24 cellular contexts compared by ENCODE assay signal in the genomic region with DNA sequence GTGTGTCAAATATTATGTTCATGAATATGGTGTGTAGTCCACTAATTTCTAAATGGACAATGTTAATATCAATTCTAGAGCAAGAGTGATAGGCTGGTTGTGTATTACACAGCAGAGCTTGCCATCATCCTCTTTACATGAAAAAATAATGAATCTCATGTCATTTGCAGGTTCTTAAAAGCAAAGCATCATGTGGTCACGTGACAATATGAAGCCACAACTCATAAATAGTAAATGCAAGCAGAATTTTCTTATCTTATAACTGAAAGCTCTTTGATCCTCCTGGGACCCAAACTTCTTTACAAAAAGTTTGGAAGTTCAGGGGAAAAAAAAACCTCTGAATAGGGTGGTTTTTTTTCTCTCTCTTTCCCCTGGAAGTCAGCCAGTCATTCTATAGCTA. TPM values are rescaled to one million over a fixed set of nuclear protein-coding genes. Genes with fewer than 3 reads are reported as not detected.
DNase-seq lines count a peak whose midpoint lies in the region; ATAC-seq, FAIRE-seq and TF ChIP-seq lines count a peak whose summit lies in the region.
"Had no signal": no experiment of that assay in that cellular context is flagged by ENCODE, and none has a peak within 500 bp of the region (broad histone marks: within the 10 kb centered on the region; RNA-seq: fewer than 3 reads in every experiment).

No MANE protein-coding gene starts in this region.

- in situ Hi-C loops in HepG2 (cut with HindIII; ENCODE audit: extremely low pct_ligation_motif_present, low pct_unique_long_range_greater_than_20kb): no loop called here
- in situ Hi-C loops in K562 (cut with MboI): no loop called here

- DNase-seq in HepG2 (ENCODE audit: low spot score): no peak
- no peak for DNase-seq in right lobe of liver
- DNase-seq in K562 (ENCODE audit: extremely low read depth in 1 of 4, low spot score in 3 of 4): no peak
- DNase-seq in SW 1271 (lab: John Stamatoyannopoulos, UW): no peak
- DNase-seq: AML-193; CD4-positive, alpha-beta memory T cell; CD4-positive, CD25-positive, alpha-beta regulatory T cell; CD8-positive, alpha-beta memory T cell; COR-L47; DMS153; DMS53; DMS79; DND-41; EL; GDM1 had no signal

- H3K27me3 ChIP-seq in HepG2 (ENCODE audit: control insufficient read depth in 1 of 2, insufficient read depth in 2 of 2, low read length in 2 of 2) (no peaks in the 10 kb centered on the region), right lobe of liver (no peaks in the 10 kb centered on the region), K562 (ENCODE audit: control insufficient read depth in 2 of 2, insufficient read depth in 2 of 2, low read length in 2 of 2) (no peaks in the 10 kb centered on the region)
- H3K27me3 ChIP-seq: BLaER1 treated with 17β-estradiol and CSF1 and Interleukin-3, amounts not matched to agents 10 nM and 100 nM had no signal

- H4K20me1 ChIP-seq in HepG2 (ENCODE audit: insufficient read depth, low read length): no peaks in the 10 kb centered on the region
- no peaks in the 10 kb centered on the region for H4K20me1 ChIP-seq in K562 (replicated peaks; ENCODE audit: control insufficient read depth, insufficient read depth, low read length)
- H4K20me1 ChIP-seq: BLaER1 treated with 17β-estradiol and CSF1 and Interleukin-3, amounts not matched to agents 10 nM and 100 nM had no signal

- CTCF ChIA-PET in HepG2 (lab: Yijun Ruan, JAX; ENCODE audit: low intra/inter-chr PET ratio, low total read pairs) (no interaction called here), K562 (lab: Yijun Ruan, JAX; ENCODE audit: low intra/inter-chr PET ratio) (no interaction called here)

- no peak overlapping the region for H3K9ac ChIP-seq in HepG2 (ENCODE audit: insufficient read depth, low read depth, low read length)
- H3K9ac ChIP-seq in K562 (ENCODE audit: insufficient read depth in 1 of 2, low read depth in 2 of 2, low read length in 2 of 2): no peak overlapping the region
- H3K9ac ChIP-seq: BLaER1 treated with 17β-estradiol and CSF1 and Interleukin-3, amounts not matched to agents 10 nM and 100 nM had no signal

- intact Hi-C loops in HepG2 (cut with micrococcal nuclease; ENCODE audit: unreplicated experiment): no loop called here
- intact Hi-C loops in right lobe of liver (cut with DNase I): no loop called here
- intact Hi-C loops in K562 (cut with micrococcal nuclease): no loop called here

- no peak for TF ChIP-seq CTCF in HepG2 (CRISPR knock-in tag; IDR thresholded peaks at IDR 0.05)
- no peak for TF ChIP-seq CTCF in right lobe of liver (IDR thresholded peaks at IDR 0.05)
- no peak for TF ChIP-seq CTCF in K562 (IDR thresholded peaks at IDR 0.05 in 2 of 3, conservative IDR thresholded peaks at IDR 0.05 in 1 of 3; ENCODE audit: insufficient read depth in 2 of 3, low read depth in 1 of 3, low read length in 3 of 3)

- H3K4me2 ChIP-seq in HepG2 (ENCODE audit: low read depth, low read length): no peak overlapping the region
- no peak overlapping the region for H3K4me2 ChIP-seq in K562 (ENCODE audit: insufficient read depth, low read length)
- H3K4me2 ChIP-seq: A549; BLaER1 treated with 17β-estradiol and CSF1 and Interleukin-3, amounts not matched to agents 10 nM and 100 nM had no signal

- no peak for FAIRE-seq in HepG2 (lab: Jason Lieb, UNC)
- no peak for FAIRE-seq in K562 (lab: Jason Lieb, UNC)
- FAIRE-seq: A549, GM12891 had no signal

- H3K36me3 ChIP-seq in HepG2 (replicated peaks in 1 of 2; ENCODE audit: control insufficient read depth in 1 of 2, insufficient read depth in 2 of 2, low read length in 2 of 2) (no peaks in the 10 kb centered on the region), right lobe of liver (no peaks in the 10 kb centered on the region), K562 (ENCODE audit: control insufficient read depth, insufficient read depth, low read length) (no peaks in the 10 kb centered on the region)

- POLR2A ChIA-PET in HepG2 (lab: Yijun Ruan, JAX): no interaction called here
- POLR2A ChIA-PET in K562 (lab: Yijun Ruan, JAX): no interaction called here

- no peaks in the 10 kb centered on the region; the same call in 1 of the 2 replicates for H3K9me3 ChIP-seq in HepG2 (ENCODE audit: low read length)
- H3K9me3 ChIP-seq in right lobe of liver: no peaks in the 10 kb centered on the region
- no peaks in the 10 kb centered on the region; the same call in 1 of the 2 replicates for H3K9me3 ChIP-seq in K562 (replicated peaks; ENCODE audit: control insufficient read depth, insufficient read depth, low read depth, low read length)
- H3K9me3 ChIP-seq: A549 had no signal

- TF ChIP-seq EP300 in HepG2 (IDR thresholded peaks at IDR 0.05; ENCODE audit: low read depth in 2 of 2, low read length in 2 of 2) (no peak), HepG2 (CRISPR knock-in tag; IDR thresholded peaks at IDR 0.05; ENCODE audit: borderline replicate concordance) (no peak), K562 (IDR thresholded peaks at IDR 0.05; ENCODE audit: low read length) (no peak)

- H2AFZ ChIP-seq in HepG2 (ENCODE audit: low read length) (no peak overlapping the region), K562 (ENCODE audit: low read depth, low read length) (no peak overlapping the region)

- H3K9me1 ChIP-seq in K562 (ENCODE audit: control insufficient read depth, insufficient read depth, low read length): no peaks in the 10 kb centered on the region

- no peak for TF ChIP-seq POLR2A in HepG2 (IDR thresholded peaks at IDR 0.05; ENCODE audit: insufficient read depth in 1 of 2, low read depth in 2 of 2, low read length in 2 of 2)
- no peak for TF ChIP-seq POLR2A in right lobe of liver (IDR thresholded peaks at IDR 0.05)
- no peak for TF ChIP-seq POLR2A in K562 (conservative IDR thresholded peaks at IDR 0.05)

- BruUV-seq in HepG2 (replicated peaks; lab: Mats Ljungman, UMichigan) (no TSS peak), K562 (replicated peaks; lab: Mats Ljungman, UMichigan) (no TSS peak)

- H3K27ac ChIP-seq in HepG2 (ENCODE audit: extremely low read length, insufficient read depth, low read length): no peak overlapping the region
- H3K27ac ChIP-seq in right lobe of liver: no peak overlapping the region
- no peak overlapping the region for H3K27ac ChIP-seq in K562 (ENCODE audit: extremely low read depth, low read depth, low read length)
- H3K27ac ChIP-seq: 22Rv1; A549; BLaER1 treated with 17β-estradiol and CSF1 and Interleukin-3, amounts not matched to agents 10 nM and 100 nM; C4-2B had no signal

- 14% methylated on average over 1 of the region's 1 CpG for WGBS in HepG2 (ENCODE audit: low lambda C conversion rate)
- 78% methylated on average over 1 of the region's 1 CpG for WGBS in right lobe of liver (ENCODE audit: insufficient coverage, low coverage, low lambda C conversion rate, missing lambda C conversion rate)
- WGBS in K562 (ENCODE audit: insufficient coverage, low coverage, missing lambda C conversion rate): 0% methylated on average over 1 of the region's 1 CpG

- H3K79me2 ChIP-seq in HepG2 (ENCODE audit: insufficient read depth, low read length) (no peaks in the 10 kb centered on the region), K562 (ENCODE audit: control insufficient read depth, insufficient read depth, low read length) (no peaks in the 10 kb centered on the region)

- TF ChIP-seq RAD21 in HepG2 (CRISPR knock-in tag; IDR thresholded peaks at IDR 0.05) (no peak), K562 (CRISPR knock-in tag; conservative IDR thresholded peaks at IDR 0.05 in 1 of 2, IDR thresholded peaks at IDR 0.05 in 1 of 2) (no peak)

- H3K4me3 ChIP-seq in HepG2 (replicated peaks in 1 of 3; ENCODE audit: insufficient read depth in 1 of 3, low read depth in 2 of 3, low read length in 3 of 3): no peak overlapping the region
- no peak overlapping the region for H3K4me3 ChIP-seq in right lobe of liver
- H3K4me3 ChIP-seq in K562: no peak overlapping the region
- H3K4me3 ChIP-seq: A549; BLaER1 treated with 17β-estradiol and CSF1 and Interleukin-3, amounts not matched to agents 10 nM and 100 nM had no signal

- ATAC-seq in HepG2: no peak
- ATAC-seq in right lobe of liver: no peak
- ATAC-seq in K562: no peak
- ATAC-seq in HG03342 (IDR thresholded peaks at IDR 0.05; ENCODE audit: unreplicated experiment): no peak
- ATAC-seq: A549 had no signal

- H3K4me1 ChIP-seq in HepG2 (ENCODE audit: insufficient read depth, low read length) (no peaks in the 10 kb centered on the region), right lobe of liver (peaks cover 0 to 2% (median 0%) of the 10 kb centered on the region in 4 donors), K562 (replicated peaks in 1 of 2; ENCODE audit: control insufficient read depth in 2 of 2, insufficient read depth in 2 of 2, low read length in 2 of 2) (no peaks in the 10 kb centered on the region)
- H3K4me1 ChIP-seq: A549; BLaER1 treated with 17β-estradiol and CSF1 and Interleukin-3, amounts not matched to agents 10 nM and 100 nM had no signal

RNA-seq across cellular contexts. Expression of a gene that starts 26.9 kb away (rescaled TPM):
- total RNA-seq in HepG2 (2016; rRNA removed; fragmentation: Illumina TruSeq; extraction: Trizol) (not detected in 2 replicates), right lobe of liver (under 1 TPM; 0.12 to 0.51 (median 0.14) TPM), K562 (2014; rRNA removed) (not detected in 2 replicates), K562 (2014; rRNA removed; fragmentation: Illumina TruSeq; extraction: Trizol) (not detected in 2 replicates), K562 (2015; rRNA removed; fragmentation: Illumina TruSeq; extraction: Trizol) (not detected in 2 replicates), K562 (2021) (0.11 and 0.25 TPM in 2 replicates)
- total RNA-seq in HepG2 (2016; cell fraction: cytosol; rRNA removed; fragmentation: Illumina TruSeq; extraction: Trizol; ENCODE audit: low read depth): not detected in 2 replicates
- total RNA-seq in HepG2 (2016; cell fraction: insoluble cytoplasmic fraction; rRNA removed; fragmentation: Illumina TruSeq; extraction: Trizol): not detected in 2 replicates
- not detected in 2 replicates for total RNA-seq in HepG2 (2016; cell fraction: membrane; rRNA removed; fragmentation: Illumina TruSeq; extraction: Trizol)
- total RNA-seq in HepG2 (2016; cell fraction: nucleus; rRNA removed; fragmentation: Illumina TruSeq; extraction: Trizol): not detected in 2 replicates
- polyA plus RNA-seq in HepG2 (2011; rRNA removed) (0.01 TPM in 1 of 2 replicates, not detected in the other), K562 (2011; rRNA removed) (not detected in 2 replicates), K562 (2014; fragmentation: Illumina TruSeq; extraction: Trizol) (not detected in 2 replicates), K562 (2014; fragmentation: Nextera tagmentation; extraction: Ambion mirVana) (not detected), K562 (2014; rRNA removed) (not detected in 2 replicates)
- not detected in 2 replicates for polyA plus RNA-seq in HepG2 (2011; cell fraction: cytosol; rRNA removed)
- 0.03 TPM in 1 of 2 replicates, not detected in the other for polyA plus RNA-seq in HepG2 (2011; cell fraction: nucleus; rRNA removed)
- 0.04 TPM in 1 of 2 replicates, not detected in the other for polyA plus RNA-seq in HepG2 (2012)
- not detected in 2 replicates for polyA plus RNA-seq in HepG2 (2016; cell fraction: cytosol; fragmentation: Illumina TruSeq; extraction: Trizol; ENCODE audit: low read depth)
- polyA plus RNA-seq in HepG2 (2016; cell fraction: insoluble cytoplasmic fraction; fragmentation: Illumina TruSeq; extraction: Trizol; ENCODE audit: low read depth): not detected in 2 replicates
- polyA plus RNA-seq in HepG2 (2016; cell fraction: membrane; fragmentation: Illumina TruSeq; extraction: Trizol; ENCODE audit: low read depth): not detected in 2 replicates
- polyA plus RNA-seq in HepG2 (2016; cell fraction: nucleus; fragmentation: Illumina TruSeq; extraction: Trizol; ENCODE audit: insufficient read depth, low read depth): not detected in 2 replicates
- polyA minus RNA-seq in HepG2 (2011; rRNA and poly(A)+ RNA removed; ENCODE audit: low replicate concordance): not detected in 2 replicates
- polyA minus RNA-seq in HepG2 (2011; cell fraction: cytosol; rRNA and poly(A)+ RNA removed): not detected in 2 replicates
- not detected in 2 replicates for polyA minus RNA-seq in HepG2 (2011; cell fraction: nucleus; rRNA and poly(A)+ RNA removed)
- not detected in 2 replicates for total RNA-seq in K562 (2011; cell fraction: chromatin; rRNA removed; ENCODE audit: low replicate concordance)
- not detected in 2 replicates for total RNA-seq in K562 (2011; cell fraction: nucleolus; rRNA removed)
- not detected in 2 replicates for total RNA-seq in K562 (2011; cell fraction: nucleoplasm; rRNA removed)
- polyA plus RNA-seq in K562 (2011; cell fraction: cytosol; rRNA removed): not detected in 2 replicates
- not detected in 2 replicates for polyA plus RNA-seq in K562 (2011; cell fraction: nucleus; rRNA removed)
- polyA plus RNA-seq in K562 (2012): not detected in 2 replicates
- not detected in 2 replicates for polyA minus RNA-seq in K562 (2011; rRNA and poly(A)+ RNA removed)
- polyA minus RNA-seq in K562 (2011; cell fraction: cytosol; rRNA and poly(A)+ RNA removed): not detected in 2 replicates
- not detected in 2 replicates for polyA minus RNA-seq in K562 (2011; cell fraction: nucleus; rRNA and poly(A)+ RNA removed)
- total RNA-seq: Daoy, G401 had no signal
- polyA plus RNA-seq: A549, BJ had no signal
